ENCODE assay signal across 8 cellular contexts in genomic region chr2:155815851-155816250, GRCh38.
DNase-seq lines count a peak whose midpoint lies in the region; ATAC-seq and TF ChIP-seq lines count a peak whose summit lies in the region.

No MANE protein-coding gene starts in this region.

- ATAC-seq in WTC11 = peak; percentile 96

- no peak overlapping the region for H3K9ac ChIP-seq in H9 (ENCODE audit: extremely low read depth, insufficient read length, low read length)

- no peak overlapping the region for H2BK12ac ChIP-seq in H9 (ENCODE audit: insufficient read length, low read depth, low read length)

- CTCF ChIA-PET in WTC11 (lab: Charles Lee) = interaction anchor here (0.9 to 1.8 kb wide), 18 partner anchors 10 to 455 kb away, joined by 3 to 24 read pairs (median 5); no protein-coding TSS in a partner anchor

- no peaks in the 10 kb centered on the region for H3K4me1 ChIP-seq in H9 (ENCODE audit: insufficient read depth, low read length)

- no peak overlapping the region for H3K14ac ChIP-seq in H9 (ENCODE audit: insufficient read depth, low read length)

- H3K18ac ChIP-seq in H9 (ENCODE audit: insufficient read length, low read depth, low read length) = no peak overlapping the region

- no peak overlapping the region for H4K8ac ChIP-seq in H9 (replicated peaks; ENCODE audit: insufficient read length, low read depth, low read length)

- no peak overlapping the region for H3K4ac ChIP-seq in H9 (ENCODE audit: low read depth, low read length)

- TF ChIP-seq CTCF in H9 (conservative IDR thresholded peaks at IDR 0.05) = peak; percentile 70
- no peak; the same call in 1 of the 2 replicates for TF ChIP-seq CTCF in WTC11 (IDR thresholded peaks at IDR 0.05)
- TF ChIP-seq CTCF in mesothelial cell of epicardium (IDR thresholded peaks at IDR 0.05; ENCODE audit: unreplicated experiment) = peak; percentile 27

- H3K27me3 Mint-ChIP-seq in H9 (ENCODE audit: low read depth) = no peaks in the 10 kb centered on the region; the same call in 1 of the 2 replicates
- no peaks in the 10 kb centered on the region for H3K27me3 Mint-ChIP-seq in WTC11 (ENCODE audit: low read depth)
- no peaks in the 10 kb centered on the region for H3K27me3 Mint-ChIP-seq in mesothelial cell of epicardium (ENCODE audit: low read depth)

- H3K4me3 Mint-ChIP-seq in H9 = no peak overlapping the region
- no peak overlapping the region for H3K4me3 Mint-ChIP-seq in WTC11
- H3K4me3 Mint-ChIP-seq in mesothelial cell of epicardium = no peak overlapping the region

- H3K79me1 ChIP-seq in H9 (ENCODE audit: insufficient read depth, low read depth, low read length, poor library complexity, severe bottlenecking) = no peaks in the 10 kb centered on the region

- H4K5ac ChIP-seq in H9 (ENCODE audit: insufficient read length, low read depth, low read length) = no peak overlapping the region

- H3K23me2 ChIP-seq in H9 (ENCODE audit: insufficient read length, low read depth, low read length, poor library complexity, severe bottlenecking) = no peaks in the 10 kb centered on the region

- H2BK20ac ChIP-seq in H9 (ENCODE audit: low read depth, low read length, poor library complexity, severe bottlenecking) = no peak overlapping the region

- no peaks in the 10 kb centered on the region for H3K79me2 ChIP-seq in H9 (ENCODE audit: insufficient read depth, low read length)

- H3K27ac Mint-ChIP-seq in H9 = peak overlapping the region in 1 of 3 experiments; percentile 81; a peak in 1 of 7 replicates
- no peak overlapping the region for H3K27ac Mint-ChIP-seq in WTC11
- no peak overlapping the region for H3K27ac Mint-ChIP-seq in mesothelial cell of epicardium

- no peak overlapping the region for H2AFZ ChIP-seq in H9 (ENCODE audit: low read length)

- H2BK15ac ChIP-seq in H9 (ENCODE audit: low read depth, low read length) = no peak overlapping the region

- no peak overlapping the region for H3K27ac ChIP-seq in H9 (ENCODE audit: insufficient read length, low read depth, low read length)

- no peak overlapping the region for H2AK5ac ChIP-seq in H9 (ENCODE audit: insufficient read length, low read length)

- no peak overlapping the region for H3K56ac ChIP-seq in H9 (ENCODE audit: insufficient read length, low read depth, low read length)

- H3K36me3 Mint-ChIP-seq in H9 (ENCODE audit: insufficient read depth in 1 of 3, low read depth in 3 of 3) (peaks cover 12 to 23% (median 20%) of the 10 kb centered on the region in 3 experiments), WTC11 (peaks cover 23% of the 10 kb centered on the region), mesothelial cell of epicardium (peaks cover 3% of the 10 kb centered on the region)

- H3K9me3 Mint-ChIP-seq in H9 (peaks cover 24 to 25% of the 10 kb centered on the region in 2 experiments), WTC11 (peaks cover 24% of the 10 kb centered on the region), mesothelial cell of epicardium (peaks cover 23% of the 10 kb centered on the region)

- H3T11ph ChIP-seq in H9 (ENCODE audit: low read length) = no peak overlapping the region

- H2BK120ac ChIP-seq in H9 (ENCODE audit: low read depth, low read length, poor library complexity, severe bottlenecking) = no peak overlapping the region

- H4K20me1 ChIP-seq in H9 (ENCODE audit: control insufficient read depth, insufficient read depth, insufficient read length) = no peaks in the 10 kb centered on the region

- H4K91ac ChIP-seq in H9 (ENCODE audit: insufficient read length, low read depth, low read length) = no peak overlapping the region

- no peak overlapping the region for H3K23ac ChIP-seq in H9 (ENCODE audit: insufficient read length, low read depth, low read length)

- H3K9me3 ChIP-seq in H9 (ENCODE audit: control insufficient read depth, low read depth, low read length) = peaks cover 11% of the 10 kb centered on the region

- no peak overlapping the region for H3K4me2 ChIP-seq in H9 (ENCODE audit: insufficient read depth, insufficient read length, low read length)

- H2BK5ac ChIP-seq in H9 (ENCODE audit: insufficient read length, low read length) = no peak overlapping the region

- POLR2A ChIA-PET in WTC11 (lab: Charles Lee) = no interaction called here

- no peaks in the 10 kb centered on the region for H3K27me3 ChIP-seq in H9 (ENCODE audit: insufficient read depth, low read length)

- H3K4me1 Mint-ChIP-seq in H9 (peaks cover 0 to 9% of the 10 kb centered on the region in 2 experiments; a peak in 2 of 4 replicates), WTC11 (peaks cover 10% of the 10 kb centered on the region; the same call in 1 of the 2 replicates), mesothelial cell of epicardium (no peaks in the 10 kb centered on the region)

- peak; percentile 2 for DNase-seq in DMS153 treated with DMSO at 0.1 percent for 48 hours (lab: John Stamatoyannopoulos, UW; ENCODE audit: unreplicated experiment)
- no peak for DNase-seq in DMS153 (lab: John Stamatoyannopoulos, UW)
- DNase-seq in H9 = peak; percentile 63
- peak; percentile 55 to 75 for DNase-seq in Kasumi-1 (lab: John Stamatoyannopoulos, UW)
- peak; percentile 44 for DNase-seq in WTC11 (ENCODE audit: low spot score)
- no peak for DNase-seq in mesothelial cell of epicardium (ENCODE audit: low spot score in 2 of 2, unreplicated experiment in 2 of 2)
- no peak for DNase-seq in GM03348 (ENCODE audit: low spot score)
- no peak for DNase-seq in NCI-H2107 (lab: John Stamatoyannopoulos, UW)

TF ChIP-seq in WTC11, 78 proteins besides CTCF, POLR2A, EP300 and RAD21:
- TF ChIP-seq PRRX2 (CRISPR knock-in tag; IDR thresholded peaks at IDR 0.05) (no peak), ARID4B (CRISPR knock-in tag; IDR thresholded peaks at IDR 0.05; ENCODE audit: borderline replicate concordance) (no peak), FOXJ3 (CRISPR knock-in tag; IDR thresholded peaks at IDR 0.05; ENCODE audit: borderline replicate concordance) (no peak), ZNF138 (CRISPR knock-in tag; conservative IDR thresholded peaks at IDR 0.05) (no peak), JUN (CRISPR knock-in tag; IDR thresholded peaks at IDR 0.05) (no peak), ZNF416 (CRISPR knock-in tag; IDR thresholded peaks at IDR 0.05) (no peak), NR2C2 (CRISPR knock-in tag; IDR thresholded peaks at IDR 0.05) (no peak), ZNF263 (CRISPR knock-in tag; IDR thresholded peaks at IDR 0.05; ENCODE audit: low read depth) (no peak)

Comparison
In these comparisons a context has a peak if more than half of its experiments do, and no peak if none do; other contexts are left out.
1. DNase-seq: peak in DMS153 treated with DMSO at 0.1 percent for 48 hours (single experiment), H9 (single experiment), Kasumi-1 (2 of 2) and WTC11 (single experiment); none in DMS153 (single experiment), mesothelial cell of epicardium (0 of 2), GM03348 (single experiment) and NCI-H2107 (single experiment).